In the genomic region with DNA sequence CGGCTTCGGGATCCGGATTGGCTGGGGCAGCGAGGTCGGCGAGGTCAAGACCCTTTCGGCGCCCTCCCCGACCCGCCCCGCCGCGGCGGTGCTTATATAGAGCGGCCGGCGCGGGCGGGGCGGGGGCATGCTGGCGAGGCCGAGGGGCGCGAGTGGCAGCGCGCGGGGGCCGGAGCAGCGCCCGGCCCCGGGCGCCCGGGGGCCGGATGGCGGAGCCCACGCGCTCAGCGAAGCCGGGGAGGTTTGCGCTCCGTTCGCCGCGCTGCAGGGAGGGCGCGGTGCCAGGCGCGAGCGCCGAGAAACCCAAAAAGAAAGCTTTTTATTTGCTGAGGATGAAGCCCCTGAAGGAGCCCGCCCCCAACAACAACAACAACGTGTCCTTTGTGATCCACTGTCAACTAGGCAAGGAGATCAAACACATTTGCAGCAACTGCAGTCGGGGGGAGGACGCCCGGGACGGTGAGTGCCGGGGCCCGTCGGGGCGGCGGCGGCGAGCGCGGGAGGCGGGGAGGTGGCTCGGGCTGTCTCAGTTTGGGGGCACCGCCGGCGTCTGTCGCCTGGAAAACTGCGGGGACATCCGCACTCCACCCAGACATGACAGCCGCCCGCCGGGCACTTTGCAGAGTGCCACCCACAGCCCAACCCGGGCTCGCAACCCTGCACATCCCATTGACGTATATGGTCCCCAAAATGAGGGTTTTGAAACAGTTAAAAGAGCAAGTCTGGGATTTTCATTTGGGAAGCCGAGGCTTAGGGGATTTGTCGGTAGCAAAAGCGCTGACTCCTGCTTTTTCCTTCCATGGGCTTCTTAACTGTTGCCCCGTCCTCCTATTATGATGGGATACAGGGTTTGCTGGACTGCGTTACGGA, we compare ENCODE assay signal across 8 cellular contexts.
DNase-seq lines count a peak whose midpoint lies in the region; ATAC-seq and TF ChIP-seq lines count a peak whose summit lies in the region.

No MANE protein-coding gene starts in this region.

- H2AFZ ChIP-seq in H9 (ENCODE audit: low read length) (no peak overlapping the region), smooth muscle cell (ENCODE audit: low read depth) (no peak overlapping the region)

- H4K8ac ChIP-seq in H9 (replicated peaks; ENCODE audit: insufficient read length, low read depth, low read length) = no peak overlapping the region

- no peak overlapping the region for H4K91ac ChIP-seq in H9 (ENCODE audit: insufficient read length, low read depth, low read length)

- no peaks in the 10 kb centered on the region for H4K20me1 ChIP-seq in H9 (ENCODE audit: control insufficient read depth, insufficient read depth, insufficient read length)
- H4K20me1 ChIP-seq in smooth muscle cell (ENCODE audit: low read depth) = no peaks in the 10 kb centered on the region

- H3K4me3 ChIP-seq in iPS-18c (ENCODE audit: insufficient read depth, low read depth, low read length) (peak overlapping the region; percentile 62), smooth muscle cell (peak overlapping the region; percentile 43)

- H3K27me3 ChIP-seq in H9 (ENCODE audit: insufficient read depth, low read length) (peaks cover 26% of the 10 kb centered on the region), smooth muscle cell (ENCODE audit: low read depth) (peaks cover 92% of the 10 kb centered on the region)

- no peak overlapping the region for H3T11ph ChIP-seq in H9 (ENCODE audit: low read length)

- no peaks in the 10 kb centered on the region for H3K9me3 Mint-ChIP-seq in H9
- no peaks in the 10 kb centered on the region for H3K9me3 Mint-ChIP-seq in activated naive CD8-positive, alpha-beta T cell treated with anti-CD3 and anti-CD28 coated beads, Interleukin-2, amount 50 U/mL, for 24 hours

- peak overlapping the region; percentile 89 for H3K4me2 ChIP-seq in H9 (ENCODE audit: insufficient read depth, insufficient read length, low read length)
- peak overlapping the region; percentile 80 for H3K4me2 ChIP-seq in smooth muscle cell

- no peak overlapping the region for H2BK20ac ChIP-seq in H9 (ENCODE audit: low read depth, low read length, poor library complexity, severe bottlenecking)

- DNase-seq in H9 = peak; percentile 39
- DNase-seq in activated naive CD8-positive, alpha-beta T cell treated with anti-CD3 and anti-CD28 coated beads, Interleukin-2, amount 50 U/mL, for 24 hours = no peak
- DNase-seq in smooth muscle cell (lab: John Stamatoyannopoulos, UW; ENCODE audit: unreplicated experiment) = no peak
- no peak for DNase-seq in cerebellar nuclear complex (lab: John Stamatoyannopoulos, UW)
- DNase-seq in NCI-H2029 (lab: John Stamatoyannopoulos, UW) = no peak

- H3K4me1 ChIP-seq in H9 (ENCODE audit: insufficient read depth, low read length) (peaks cover 3% of the 10 kb centered on the region; the same call in 1 of the 2 replicates), smooth muscle cell (ENCODE audit: low read depth) (peaks cover 18% of the 10 kb centered on the region)

- no peak overlapping the region for H2AK5ac ChIP-seq in H9 (ENCODE audit: insufficient read length, low read length)

- no peak overlapping the region for H3K18ac ChIP-seq in H9 (ENCODE audit: insufficient read length, low read depth, low read length)

- no peaks in the 10 kb centered on the region for H3F3A ChIP-seq in smooth muscle cell (ENCODE audit: low read depth)

- no peak overlapping the region for H4K5ac ChIP-seq in H9 (ENCODE audit: insufficient read length, low read depth, low read length)

- H3K27ac ChIP-seq in H9 (ENCODE audit: insufficient read length, low read depth, low read length) (no peak overlapping the region), smooth muscle cell (ENCODE audit: low read depth) (no peak overlapping the region)

- no peak overlapping the region for H2BK15ac ChIP-seq in H9 (ENCODE audit: low read depth, low read length)

- no peak overlapping the region for H3K27ac Mint-ChIP-seq in H9
- H3K27ac Mint-ChIP-seq in activated naive CD8-positive, alpha-beta T cell treated with anti-CD3 and anti-CD28 coated beads, Interleukin-2, amount 50 U/mL, for 24 hours = no peak overlapping the region

- peaks cover 33 to 34% of the 10 kb centered on the region in 2 experiments for H3K4me1 Mint-ChIP-seq in H9
- H3K4me1 Mint-ChIP-seq in activated naive CD8-positive, alpha-beta T cell treated with anti-CD3 and anti-CD28 coated beads, Interleukin-2, amount 50 U/mL, for 24 hours = peaks cover 3% of the 10 kb centered on the region

- no peaks in the 10 kb centered on the region for H3K79me2 ChIP-seq in H9 (ENCODE audit: insufficient read depth, low read length)
- H3K79me2 ChIP-seq in smooth muscle cell (ENCODE audit: low read depth) = no peaks in the 10 kb centered on the region

- no peak overlapping the region for H2BK120ac ChIP-seq in H9 (ENCODE audit: low read depth, low read length, poor library complexity, severe bottlenecking)

- no peak overlapping the region for H3K9ac ChIP-seq in H9 (ENCODE audit: extremely low read depth, insufficient read length, low read length)
- H3K9ac ChIP-seq in smooth muscle cell (ENCODE audit: low read depth) = no peak overlapping the region

- TF ChIP-seq CTCF in H9 (conservative IDR thresholded peaks at IDR 0.05) = no peak
- TF ChIP-seq CTCF in smooth muscle cell (IDR thresholded peaks at IDR 0.05; ENCODE audit: borderline replicate concordance, insufficient read depth, poor library complexity, severe bottlenecking) = no peak

- no peak overlapping the region for H3K4ac ChIP-seq in H9 (ENCODE audit: low read depth, low read length)

- H3K27me3 Mint-ChIP-seq in H9 (ENCODE audit: low read depth) = peaks cover 70% of the 10 kb centered on the region
- peaks cover 38% of the 10 kb centered on the region for H3K27me3 Mint-ChIP-seq in activated naive CD8-positive, alpha-beta T cell treated with anti-CD3 and anti-CD28 coated beads, Interleukin-2, amount 50 U/mL, for 24 hours

- H3K79me1 ChIP-seq in H9 (ENCODE audit: insufficient read depth, low read depth, low read length, poor library complexity, severe bottlenecking) = no peaks in the 10 kb centered on the region

- no peak overlapping the region for H3K56ac ChIP-seq in H9 (ENCODE audit: insufficient read length, low read depth, low read length)

- peaks cover 16% of the 10 kb centered on the region for H3K23me2 ChIP-seq in H9 (ENCODE audit: insufficient read length, low read depth, low read length, poor library complexity, severe bottlenecking)

- no peak for TF ChIP-seq POLR2A in GM18505 (IDR thresholded peaks at IDR 0.05; ENCODE audit: borderline replicate concordance, extremely low read depth, insufficient read depth, insufficient read length)

- peak overlapping the region; percentile 76 to 93 for H3K4me3 Mint-ChIP-seq in H9
- peak overlapping the region; percentile 69 for H3K4me3 Mint-ChIP-seq in activated naive CD8-positive, alpha-beta T cell treated with anti-CD3 and anti-CD28 coated beads, Interleukin-2, amount 50 U/mL, for 24 hours

- H3K36me3 Mint-ChIP-seq in H9 (ENCODE audit: insufficient read depth in 1 of 3, low read depth in 3 of 3) = no peaks in the 10 kb centered on the region
- H3K36me3 Mint-ChIP-seq in activated naive CD8-positive, alpha-beta T cell treated with anti-CD3 and anti-CD28 coated beads, Interleukin-2, amount 50 U/mL, for 24 hours (ENCODE audit: low read depth) = no peaks in the 10 kb centered on the region

- ATAC-seq in activated naive CD8-positive, alpha-beta T cell treated with anti-CD3 and anti-CD28 coated beads, Interleukin-2, amount 50 U/mL, for 24 hours = no peak
- ATAC-seq in GM18505 (IDR thresholded peaks at IDR 0.05; ENCODE audit: unreplicated experiment) (no peak), GM21423 (IDR thresholded peaks at IDR 0.05; ENCODE audit: unreplicated experiment) (no peak)

- no peak overlapping the region for H2BK5ac ChIP-seq in H9 (ENCODE audit: insufficient read length, low read length)

- no peak overlapping the region for H2BK12ac ChIP-seq in H9 (ENCODE audit: insufficient read length, low read depth, low read length)

- no CpG with 5 or more reads among the region's 85 CpGs for WGBS in H9 (ENCODE audit: extremely low coverage, insufficient read length, low lambda C conversion rate)
- WGBS in smooth muscle cell (ENCODE audit: low lambda C conversion rate) = under 1% methylated on average over 50 of the region's 85 CpGs

- H3K36me3 ChIP-seq in smooth muscle cell (ENCODE audit: low read depth) = no peaks in the 10 kb centered on the region

- H3K14ac ChIP-seq in H9 (ENCODE audit: insufficient read depth, low read length) = no peak overlapping the region

- H3K9me3 ChIP-seq in H9 (ENCODE audit: control insufficient read depth, low read depth, low read length) (no peaks in the 10 kb centered on the region), iPS-18c (ENCODE audit: control insufficient read depth, insufficient read depth, low read length) (no peaks in the 10 kb centered on the region), smooth muscle cell (replicated peaks; ENCODE audit: low read depth) (no peaks in the 10 kb centered on the region)

- no peak overlapping the region for H3K23ac ChIP-seq in H9 (ENCODE audit: insufficient read length, low read depth, low read length)
